ENCODE assay signal across 8 cellular contexts in genomic region chr3:71580636-71581215, GRCh38. TPM values are rescaled to one million over a fixed set of nuclear protein-coding genes. Genes with fewer than 3 reads are reported as not detected.
DNase-seq lines count a peak whose midpoint lies in the region; ATAC-seq and TF ChIP-seq lines count a peak whose summit lies in the region.

No MANE protein-coding gene starts in this region.

- peak overlapping the region in 3 of 11 experiments; percentile 78 to 81 (median 79); a peak in 5 of 22 replicates for H3K9ac ChIP-seq in BLaER1 treated with 17β-estradiol and CSF1 and Interleukin-3, amounts not matched to agents 10 nM and 100 nM

- H3K36me3 ChIP-seq in BLaER1 treated with 17β-estradiol and CSF1 and Interleukin-3, amounts not matched to agents 10 nM and 100 nM, result no peaks in the 10 kb centered on the region
- H3K36me3 ChIP-seq in MG63, result no peaks in the 10 kb centered on the region
- no peaks in the 10 kb centered on the region for H3K36me3 ChIP-seq in ectodermal cell (ENCODE audit: control insufficient read depth, insufficient read depth, low read length)

- H3K4me3 Mint-ChIP-seq in nephron, result peak overlapping the region; percentile 90 to 97 (median 92)

- WGBS in ectodermal cell, 2 experiments, result 59 to 68% methylated on average over 5 to 7 of the region's 7 CpGs

- H3K27me3 ChIP-seq in BLaER1 treated with 17β-estradiol and CSF1 and Interleukin-3, amounts not matched to agents 10 nM and 100 nM, result peaks cover 61 to 74% (median 70%) of the 10 kb centered on the region in 11 experiments
- H3K27me3 ChIP-seq in MG63, result no peaks in the 10 kb centered on the region
- peaks cover 28% of the 10 kb centered on the region for H3K27me3 ChIP-seq in ectodermal cell (ENCODE audit: control insufficient read depth, insufficient read depth, low read length, poor library complexity, severe bottlenecking)

- H3K9me3 ChIP-seq in BLaER1 treated with 17β-estradiol and CSF1 and Interleukin-3, amounts not matched to agents 10 nM and 100 nM (replicated peaks in 1 of 11), result no peaks in the 10 kb centered on the region
- H3K9me3 ChIP-seq in MG63 (no peaks in the 10 kb centered on the region), ectodermal cell (ENCODE audit: control insufficient read depth, low read length) (no peaks in the 10 kb centered on the region)

- no peaks in the 10 kb centered on the region for H3K9me3 Mint-ChIP-seq in nephron

- peak overlapping the region; percentile 91 to 100 (median 99) for H3K4me2 ChIP-seq in BLaER1 treated with 17β-estradiol and CSF1 and Interleukin-3, amounts not matched to agents 10 nM and 100 nM

- peak overlapping the region; percentile 70 to 99 (median 90) for H3K27ac Mint-ChIP-seq in nephron

- H3K27me3 Mint-ChIP-seq in nephron (ENCODE audit: low read depth), result peaks cover 19% of the 10 kb centered on the region

- peaks cover under 1% of the 10 kb centered on the region for H3K36me3 Mint-ChIP-seq in nephron (ENCODE audit: low read depth)

- peaks cover 12 to 42% (median 32%) of the 10 kb centered on the region in 10 experiments; a peak in 19 of 20 replicates for H3K4me1 ChIP-seq in BLaER1 treated with 17β-estradiol and CSF1 and Interleukin-3, amounts not matched to agents 10 nM and 100 nM
- peaks cover 24% of the 10 kb centered on the region for H3K4me1 ChIP-seq in ectodermal cell (ENCODE audit: control insufficient read depth, insufficient read depth, low read length)

- TF ChIP-seq CTCF in nephron (IDR thresholded peaks at IDR 0.05; ENCODE audit: unreplicated experiment in 3 of 3), result no peak

- no peak for DNase-seq in MG63
- DNase-seq in DMS79 (lab: John Stamatoyannopoulos, UW), result no peak

- peaks cover 49% of the 10 kb centered on the region for H3K4me1 Mint-ChIP-seq in nephron

- no peak overlapping the region for H3K27ac ChIP-seq in BLaER1 treated with 17β-estradiol and CSF1 and Interleukin-3, amounts not matched to agents 10 nM and 100 nM
- H3K27ac ChIP-seq in ectodermal cell (ENCODE audit: insufficient read depth, low read depth, low read length, poor library complexity, severe bottlenecking), result no peak overlapping the region

- no peak for ATAC-seq in GM18858 (IDR thresholded peaks at IDR 0.05; ENCODE audit: unreplicated experiment)
- no peak for ATAC-seq in GM18867 (IDR thresholded peaks at IDR 0.05; ENCODE audit: unreplicated experiment)
- no peak for ATAC-seq in GM18520 (IDR thresholded peaks at IDR 0.05; ENCODE audit: unreplicated experiment)

- peaks cover 0 to 53% (median 20%) of the 10 kb centered on the region in 11 experiments; a peak in 13 of 22 replicates for H4K20me1 ChIP-seq in BLaER1 treated with 17β-estradiol and CSF1 and Interleukin-3, amounts not matched to agents 10 nM and 100 nM

- peak overlapping the region; percentile 68 to 83 (median 77); a peak in 19 of 20 replicates for H3K4me3 ChIP-seq in BLaER1 treated with 17β-estradiol and CSF1 and Interleukin-3, amounts not matched to agents 10 nM and 100 nM
- H3K4me3 ChIP-seq in MG63, result peak overlapping the region; percentile 69
- H3K4me3 ChIP-seq in ectodermal cell (ENCODE audit: insufficient read depth, low read depth, low read length), result peak overlapping the region; percentile 72

RNA-seq across cellular contexts. Expression of gene FOXP1, which starts 2.8 kb away (rescaled TPM):
- total RNA-seq in MG63 (2014; rRNA removed; shearing (Covaris generic); ENCODE audit: low replicate concordance), result 14.4 and 15.0 TPM in 2 replicates
- polyA plus RNA-seq in ectodermal cell (2013, experiment 1 of 4), result 19.2 TPM
- polyA plus RNA-seq in ectodermal cell (2013, experiment 2 of 4), result 20.7 TPM
- polyA plus RNA-seq in ectodermal cell (2013, experiment 3 of 4), result 17.0 TPM
- polyA plus RNA-seq in ectodermal cell (2013, experiment 4 of 4), result 16.7 TPM
